In genomic region chr1:244231572-244232315, GRCh38 we compare ENCODE assay signal across 9 cellular contexts.
DNase-seq lines count a peak whose midpoint lies in the region; ATAC-seq lines count a peak whose summit lies in the region.
"Had no signal": no experiment of that assay in that cellular context is flagged by ENCODE, and none has a peak within 500 bp of the region (broad histone marks: within the 10 kb centered on the region; RNA-seq: fewer than 3 reads in every experiment).

No MANE protein-coding gene starts in this region.

- H3K27ac ChIP-seq in GM23248, result no peak overlapping the region
- H3K27ac ChIP-seq: cardiac muscle cell had no signal

- peak; percentile 48 for ATAC-seq in esophagus mucosa
- ATAC-seq in HG02759 (IDR thresholded peaks at IDR 0.05; ENCODE audit: unreplicated experiment), result no peak
- ATAC-seq in HG03469 (IDR thresholded peaks at IDR 0.05; ENCODE audit: unreplicated experiment), result no peak

- H3K4me2 ChIP-seq in GM23248 (ENCODE audit: unreplicated experiment), result peak overlapping the region; percentile 94

- no peaks in the 10 kb centered on the region for H4K20me1 ChIP-seq in GM23248 (ENCODE audit: insufficient read depth)

- H3K9me2 ChIP-seq in GM23248 (ENCODE audit: insufficient read depth), result no peaks in the 10 kb centered on the region

- DNase-seq in GM23248, result peak; percentile 73
- DNase-seq in NCI-H524 (lab: John Stamatoyannopoulos, UW), result peak; percentile 71 to 82
- peak; percentile 65 for DNase-seq in retina
- DNase-seq in mucosa of gallbladder (ENCODE audit: low spot score), result no peak
- no peak for DNase-seq in SKM-1 treated with dmso at 0.1 percent for 144 hours (lab: John Stamatoyannopoulos, UW; ENCODE audit: unreplicated experiment)

- no peaks in the 10 kb centered on the region for H3K27me3 ChIP-seq in GM23248 (replicated peaks; ENCODE audit: insufficient read depth)

- H3K4me3 ChIP-seq in GM23248, result peak overlapping the region; percentile 59
- H3K4me3 ChIP-seq: cardiac muscle cell had no signal

- H2AFZ ChIP-seq in GM23248, result peak overlapping the region; percentile 73

- no peaks in the 10 kb centered on the region for H3F3A ChIP-seq in GM23248 (ENCODE audit: insufficient read depth)

- no peaks in the 10 kb centered on the region for H3K9me3 ChIP-seq in GM23248 (ENCODE audit: low read depth)

- in situ Hi-C loops in GM23248 (cut with MboI), result no loop called here

- 1 to 2% methylated on average over 25 to 27 of the region's 27 CpGs for WGBS in GM23248 (ENCODE audit: low coverage in 1 of 2, low lambda C conversion rate in 2 of 2, missing lambda C conversion rate in 2 of 2), 2 experiments

- H3K79me2 ChIP-seq in GM23248 (ENCODE audit: insufficient read depth), result no peaks in the 10 kb centered on the region

- peak overlapping the region; percentile 22; the same call in 1 of the 2 replicates for H3K9ac ChIP-seq in GM23248

- peaks cover 11% of the 10 kb centered on the region; the same call in 1 of the 2 replicates for H3K4me1 ChIP-seq in GM23248 (ENCODE audit: insufficient read depth)

- no peaks in the 10 kb centered on the region for H3K36me3 ChIP-seq in GM23248 (ENCODE audit: low read depth)
- H3K36me3 ChIP-seq: cardiac muscle cell had no signal

Comparison
In these comparisons a context has a peak if more than half of its experiments do, and no peak if none do; other contexts are left out.
1. DNase-seq: peak in GM23248 (single experiment), NCI-H524 (2 of 2) and retina (single experiment); none in mucosa of gallbladder (single experiment) and SKM-1 treated with dmso at 0.1 percent for 144 hours (single experiment).